ENCODE assay signal across 8 cellular contexts in the genomic region with DNA sequence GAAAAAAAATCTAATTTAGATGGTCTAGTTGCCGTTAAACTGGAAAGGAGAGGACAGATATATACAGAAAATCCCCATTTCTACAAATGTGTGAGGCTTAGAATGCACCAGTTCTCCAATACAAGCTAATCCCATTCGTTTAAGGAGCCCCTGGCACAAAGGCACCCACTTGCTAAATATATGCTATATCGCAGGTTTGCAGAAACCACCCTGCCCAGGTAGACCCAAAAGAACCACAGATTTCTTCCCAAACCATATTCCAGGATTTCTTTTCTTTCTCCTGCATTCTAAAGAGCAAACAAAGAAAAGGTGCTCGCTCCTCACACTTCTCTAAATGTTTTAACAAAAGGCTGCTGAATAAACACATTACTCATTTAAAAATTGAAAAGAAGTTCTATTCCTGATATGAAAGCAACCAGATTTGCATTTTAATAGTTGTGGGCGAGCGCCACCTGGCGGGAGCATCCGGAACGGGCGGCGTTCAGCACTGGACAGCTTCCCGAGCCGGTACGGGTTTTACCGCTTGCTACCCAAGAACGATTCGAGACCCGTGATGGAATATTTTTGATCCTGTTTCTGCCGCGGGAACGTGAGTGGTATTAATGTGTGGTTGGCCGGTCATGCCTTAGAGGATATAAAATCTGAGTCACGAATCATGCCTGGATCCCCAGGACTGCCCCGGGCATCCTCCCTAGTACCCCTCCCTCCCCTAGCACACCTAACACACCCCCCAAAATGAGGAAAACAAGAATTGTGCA. TPM values are rescaled to one million over a fixed set of nuclear protein-coding genes. Genes with fewer than 3 reads are reported as not detected.
DNase-seq lines count a peak whose midpoint lies in the region; ATAC-seq and TF ChIP-seq lines count a peak whose summit lies in the region.

No MANE protein-coding gene starts in this region.

- H3K9me3 Mint-ChIP-seq in progenitor cell of endocrine pancreas (ENCODE audit: low read depth), result no peaks in the 10 kb centered on the region

- H3K27me3 Mint-ChIP-seq in progenitor cell of endocrine pancreas, result peaks cover 26% of the 10 kb centered on the region

- H3K9me3 ChIP-seq in adrenal gland (replicated peaks in 1 of 3), result no peaks in the 10 kb centered on the region

- H3K4me3 Mint-ChIP-seq in progenitor cell of endocrine pancreas (ENCODE audit: low read depth), result peak overlapping the region; percentile 86

- no peak overlapping the region for H3K27ac ChIP-seq in adrenal gland

- H3K4me1 ChIP-seq in adrenal gland (replicated peaks in 1 of 2), result no peaks in the 10 kb centered on the region

- peaks cover 12% of the 10 kb centered on the region for H3K36me3 Mint-ChIP-seq in progenitor cell of endocrine pancreas (ENCODE audit: insufficient read depth)

- no peak for TF ChIP-seq POLR2A in adrenal gland (IDR thresholded peaks at IDR 0.05)

- intact Hi-C loops in adrenal gland (cut with DNase I), result loop anchor here in 1 of 2 donors (5.0 to 10.0 kb wide), 3 partner anchors 653 to 1450 kb away; no protein-coding TSS in a partner anchor
- intact Hi-C loops in left cardiac atrium (cut with DNase I), result loop anchor here in 1 of 2 donors (2.0 kb wide), 1 partner anchor 1449 kb away; no protein-coding TSS in a partner anchor

- H3K36me3 ChIP-seq in adrenal gland (replicated peaks in 1 of 2), result no peaks in the 10 kb centered on the region

- H3K4me1 Mint-ChIP-seq in progenitor cell of endocrine pancreas (ENCODE audit: low read depth), result peaks cover 30% of the 10 kb centered on the region

- DNase-seq in GM04504 (ENCODE audit: low read depth), result peak; percentile 18
- DNase-seq in adrenal gland, result peak; percentile 48 to 91 (median 75)
- peak; percentile 75 for DNase-seq in left cardiac atrium
- DNase-seq in progenitor cell of endocrine pancreas (ENCODE audit: low spot score, unreplicated experiment), result peak; percentile 86

- peaks cover 39% of the 10 kb centered on the region for H3K27me3 ChIP-seq in adrenal gland

- peak overlapping the region; percentile 11 for H3K27ac Mint-ChIP-seq in progenitor cell of endocrine pancreas

- TF ChIP-seq CTCF in LNCAP (IDR thresholded peaks at IDR 0.05) (peak; percentile 94), adrenal gland (IDR thresholded peaks at IDR 0.05) (peak; percentile 82 to 96 (median 87)), progenitor cell of endocrine pancreas (IDR thresholded peaks at IDR 0.05; ENCODE audit: unreplicated experiment) (no peak)

- ATAC-seq in SK-N-SH treated with all-trans-retinoic acid at 6 μM for 48 hours, result peak; percentile 84
- peak; percentile 44 to 62 for ATAC-seq in left cardiac atrium
- no peak for ATAC-seq in HG03442 (IDR thresholded peaks at IDR 0.05; ENCODE audit: unreplicated experiment)
- ATAC-seq in GM19397 (IDR thresholded peaks at IDR 0.05; ENCODE audit: unreplicated experiment), result no peak

- H3K4me3 ChIP-seq in adrenal gland, result no peak overlapping the region

- 7% methylated on average over 24 of the region's 24 CpGs for WGBS in adrenal gland, 4 donors

TF ChIP-seq in SK-N-SH treated with all-trans-retinoic acid at 6 μM for 48 hours, 23 proteins besides CTCF, POLR2A, EP300 and RAD21:
- no peak for TF ChIP-seq ZNF70 (CRISPR knock-in tag; IDR thresholded peaks at IDR 0.05)
- TF ChIP-seq ZFP3 (CRISPR knock-in tag; IDR thresholded peaks at IDR 0.05), result no peak
- TF ChIP-seq RARB (CRISPR knock-in tag; IDR thresholded peaks at IDR 0.05), result no peak
- no peak for TF ChIP-seq ZNF8 (CRISPR knock-in tag; IDR thresholded peaks at IDR 0.05)
- no peak for TF ChIP-seq SNAI2 (CRISPR knock-in tag; IDR thresholded peaks at IDR 0.05)
- TF ChIP-seq ZNF565 (CRISPR knock-in tag; conservative IDR thresholded peaks at IDR 0.05; ENCODE audit: low read depth), result no peak
- TF ChIP-seq TOX (CRISPR knock-in tag; IDR thresholded peaks at IDR 0.05; ENCODE audit: borderline replicate concordance), result no peak
- TF ChIP-seq, protein P1, sequence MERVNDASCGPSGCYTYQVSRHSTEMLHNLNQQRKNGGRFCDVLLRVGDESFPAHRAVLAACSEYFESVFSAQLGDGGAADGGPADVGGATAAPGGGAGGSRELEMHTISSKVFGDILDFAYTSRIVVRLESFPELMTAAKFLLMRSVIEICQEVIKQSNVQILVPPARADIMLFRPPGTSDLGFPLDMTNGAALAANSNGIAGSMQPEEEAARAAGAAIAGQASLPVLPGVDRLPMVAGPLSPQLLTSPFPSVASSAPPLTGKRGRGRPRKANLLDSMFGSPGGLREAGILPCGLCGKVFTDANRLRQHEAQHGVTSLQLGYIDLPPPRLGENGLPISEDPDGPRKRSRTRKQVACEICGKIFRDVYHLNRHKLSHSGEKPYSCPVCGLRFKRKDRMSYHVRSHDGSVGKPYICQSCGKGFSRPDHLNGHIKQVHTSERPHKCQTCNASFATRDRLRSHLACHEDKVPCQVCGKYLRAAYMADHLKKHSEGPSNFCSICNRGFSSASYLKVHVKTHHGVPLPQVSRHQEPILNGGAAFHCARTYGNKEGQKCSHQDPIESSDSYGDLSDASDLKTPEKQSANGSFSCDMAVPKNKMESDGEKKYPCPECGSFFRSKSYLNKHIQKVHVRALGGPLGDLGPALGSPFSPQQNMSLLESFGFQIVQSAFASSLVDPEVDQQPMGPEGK (CRISPR knock-in tag; IDR thresholded peaks at IDR 0.05; ENCODE audit: borderline replicate concordance), result no peak
- no peak for TF ChIP-seq ESRRG (CRISPR knock-in tag; IDR thresholded peaks at IDR 0.05)
- no peak for TF ChIP-seq CSDC2 (CRISPR knock-in tag; IDR thresholded peaks at IDR 0.05)
- no peak for TF ChIP-seq ZFP30 (CRISPR knock-in tag; IDR thresholded peaks at IDR 0.05)
- TF ChIP-seq ISL1 (CRISPR knock-in tag; IDR thresholded peaks at IDR 0.05), result no peak
- TF ChIP-seq TCF4 (CRISPR knock-in tag; IDR thresholded peaks at IDR 0.05; ENCODE audit: borderline replicate concordance), result no peak
- TF ChIP-seq ARNTL (CRISPR knock-in tag; IDR thresholded peaks at IDR 0.05; ENCODE audit: borderline replicate concordance, low read depth), result no peak
- TF ChIP-seq, protein P2, sequence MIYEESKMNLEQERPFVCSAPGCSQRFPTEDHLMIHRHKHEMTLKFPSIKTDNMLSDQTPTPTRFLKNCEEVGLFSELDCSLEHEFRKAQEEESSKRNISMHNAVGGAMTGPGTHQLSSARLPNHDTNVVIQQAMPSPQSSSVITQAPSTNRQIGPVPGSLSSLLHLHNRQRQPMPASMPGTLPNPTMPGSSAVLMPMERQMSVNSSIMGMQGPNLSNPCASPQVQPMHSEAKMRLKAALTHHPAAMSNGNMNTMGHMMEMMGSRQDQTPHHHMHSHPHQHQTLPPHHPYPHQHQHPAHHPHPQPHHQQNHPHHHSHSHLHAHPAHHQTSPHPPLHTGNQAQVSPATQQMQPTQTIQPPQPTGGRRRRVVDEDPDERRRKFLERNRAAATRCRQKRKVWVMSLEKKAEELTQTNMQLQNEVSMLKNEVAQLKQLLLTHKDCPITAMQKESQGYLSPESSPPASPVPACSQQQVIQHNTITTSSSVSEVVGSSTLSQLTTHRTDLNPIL (CRISPR knock-in tag; IDR thresholded peaks at IDR 0.05; ENCODE audit: low read depth), result no peak
- TF ChIP-seq BACH2 (CRISPR knock-in tag; IDR thresholded peaks at IDR 0.05; ENCODE audit: borderline replicate concordance), result no peak
- TF ChIP-seq, protein P3, sequence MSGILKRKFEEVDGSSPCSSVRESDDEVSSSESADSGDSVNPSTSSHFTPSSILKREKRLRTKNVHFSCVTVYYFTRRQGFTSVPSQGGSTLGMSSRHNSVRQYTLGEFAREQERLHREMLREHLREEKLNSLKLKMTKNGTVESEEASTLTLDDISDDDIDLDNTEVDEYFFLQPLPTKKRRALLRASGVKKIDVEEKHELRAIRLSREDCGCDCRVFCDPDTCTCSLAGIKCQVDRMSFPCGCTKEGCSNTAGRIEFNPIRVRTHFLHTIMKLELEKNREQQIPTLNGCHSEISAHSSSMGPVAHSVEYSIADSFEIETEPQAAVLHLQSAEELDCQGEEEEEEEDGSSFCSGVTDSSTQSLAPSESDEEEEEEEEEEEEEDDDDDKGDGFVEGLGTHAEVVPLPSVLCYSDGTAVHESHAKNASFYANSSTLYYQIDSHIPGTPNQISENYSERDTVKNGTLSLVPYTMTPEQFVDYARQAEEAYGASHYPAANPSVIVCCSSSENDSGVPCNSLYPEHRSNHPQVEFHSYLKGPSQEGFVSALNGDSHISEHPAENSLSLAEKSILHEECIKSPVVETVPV (CRISPR knock-in tag; IDR thresholded peaks at IDR 0.05), result no peak
- TF ChIP-seq OSR1 (CRISPR knock-in tag; IDR thresholded peaks at IDR 0.05), result no peak
- TF ChIP-seq, protein P4, sequence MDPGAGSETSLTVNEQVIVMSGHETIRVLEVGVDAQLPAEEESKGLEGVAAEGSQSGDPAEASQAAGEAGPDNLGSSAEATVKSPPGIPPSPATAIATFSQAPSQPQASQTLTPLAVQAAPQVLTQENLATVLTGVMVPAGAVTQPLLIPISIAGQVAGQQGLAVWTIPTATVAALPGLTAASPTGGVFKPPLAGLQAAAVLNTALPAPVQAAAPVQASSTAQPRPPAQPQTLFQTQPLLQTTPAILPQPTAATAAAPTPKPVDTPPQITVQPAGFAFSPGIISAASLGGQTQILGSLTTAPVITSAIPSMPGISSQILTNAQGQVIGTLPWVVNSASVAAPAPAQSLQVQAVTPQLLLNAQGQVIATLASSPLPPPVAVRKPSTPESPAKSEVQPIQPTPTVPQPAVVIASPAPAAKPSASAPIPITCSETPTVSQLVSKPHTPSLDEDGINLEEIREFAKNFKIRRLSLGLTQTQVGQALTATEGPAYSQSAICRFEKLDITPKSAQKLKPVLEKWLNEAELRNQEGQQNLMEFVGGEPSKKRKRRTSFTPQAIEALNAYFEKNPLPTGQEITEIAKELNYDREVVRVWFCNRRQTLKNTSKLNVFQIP (CRISPR knock-in tag; IDR thresholded peaks at IDR 0.05; ENCODE audit: borderline replicate concordance, low read depth), result no peak
- no peak for TF ChIP-seq PPARA (CRISPR knock-in tag; IDR thresholded peaks at IDR 0.05; ENCODE audit: borderline replicate concordance)

RNA-seq across cellular contexts. Expression of a gene that starts 2.1 kb away (rescaled TPM):
- total RNA-seq in adrenal gland, result under 1 TPM in 7 of 8 donors, not detected in 1; 0.06 to 0.34 (median 0.25) TPM
- under 1 TPM; 0.05 to 0.16 (median 0.07) TPM for polyA plus RNA-seq in adrenal gland
- total RNA-seq in left cardiac atrium, result under 1 TPM; 0.26 to 0.27 TPM
- total RNA-seq in progenitor cell of endocrine pancreas, result 49.0 and 65.9 TPM in 2 replicates

Comparison
In these comparisons a context has a peak if more than half of its experiments do, and no peak if none do; other contexts are left out.
1. DNase-seq: peak in every context shown above with its lines; median percentile 86 in progenitor cell of endocrine pancreas; 75 in adrenal gland; 75 in left cardiac atrium; 18 in GM04504.
2. ATAC-seq: peak in SK-N-SH treated with all-trans-retinoic acid at 6 μM for 48 hours (single experiment) and left cardiac atrium (2 of 2); none in HG03442 (single experiment) and GM19397 (single experiment).
3. RNA of a gene that starts 2.1 kb away (total RNA-seq): 49.0 to 65.9 TPM in progenitor cell of endocrine pancreas; 0.26 to 0.27 TPM in left cardiac atrium and 0.06 to 0.34 TPM in adrenal gland; every median in the first group is over 10 times any median in the second.